In the genomic region with DNA sequence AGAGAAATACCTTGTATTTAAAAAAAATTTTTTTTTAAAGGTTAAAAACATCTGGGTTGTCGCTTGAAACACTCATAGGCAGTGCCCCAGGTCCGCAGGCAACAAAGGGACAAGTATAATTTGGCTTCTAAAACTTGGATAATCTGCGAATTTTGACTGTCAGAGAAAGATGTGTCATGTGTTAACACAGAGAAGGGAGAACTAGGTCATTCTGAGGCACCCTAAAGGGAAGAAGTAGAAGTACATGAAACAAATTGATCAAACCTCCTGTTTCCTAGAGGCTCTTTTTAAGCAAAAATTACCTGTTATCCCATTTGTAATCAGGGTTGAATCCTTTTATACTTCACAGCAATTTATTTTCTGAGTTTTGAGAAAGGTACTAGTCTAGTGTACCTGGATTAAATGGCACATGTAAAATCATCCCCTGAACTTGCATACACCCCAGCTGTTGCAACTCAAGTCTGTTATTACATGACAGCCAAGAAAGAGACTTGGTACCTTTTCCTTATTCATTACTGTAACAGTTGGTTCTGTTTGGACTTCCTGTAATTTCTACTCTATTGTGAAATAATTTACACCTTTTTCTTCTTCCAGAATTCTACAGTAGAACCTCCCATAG, we compare ENCODE assay signal across 10 cellular contexts. TPM values are rescaled to one million over a fixed set of nuclear protein-coding genes. Genes with fewer than 3 reads are reported as not detected.
DNase-seq lines count a peak whose midpoint lies in the region; ATAC-seq and TF ChIP-seq lines count a peak whose summit lies in the region.
"Had no signal": no experiment of that assay in that cellular context is flagged by ENCODE, and none has a peak within 500 bp of the region (broad histone marks: within the 10 kb centered on the region; RNA-seq: fewer than 3 reads in every experiment).

No MANE protein-coding gene starts in this region.

- peaks cover 4 to 31% (median 16%) of the 10 kb centered on the region in 12 donors for H3K4me1 ChIP-seq in heart left ventricle
- H3K4me1 ChIP-seq in esophagus squamous epithelium = peaks cover 18 to 51% (median 22%) of the 10 kb centered on the region in 3 donors

- H3K27me3 ChIP-seq in heart left ventricle = no peaks in the 10 kb centered on the region
- H3K27me3 ChIP-seq in esophagus squamous epithelium = no peaks in the 10 kb centered on the region

- H3K9me3 ChIP-seq in heart left ventricle = no peaks in the 10 kb centered on the region
- H3K9me3 ChIP-seq in SK-N-MC (ENCODE audit: low read depth, low read length) = peaks cover 5% of the 10 kb centered on the region; the same call in 1 of the 2 replicates
- H3K9me3 ChIP-seq in esophagus squamous epithelium = no peaks in the 10 kb centered on the region

- TF ChIP-seq POLR2A in heart left ventricle (IDR thresholded peaks at IDR 0.05) (no peak), esophagus squamous epithelium (IDR thresholded peaks at IDR 0.05) (no peak)

- H3K27ac ChIP-seq in heart left ventricle (peak overlapping the region in 8 of 12 donors; percentile 97 to 100 (median 98)), SK-N-MC (peak overlapping the region; percentile 67), esophagus squamous epithelium (peak overlapping the region; percentile 93 to 97 (median 95)), temporal lobe (ENCODE audit: low read depth, low read length) (peak overlapping the region; percentile 62)

- H3K9ac ChIP-seq in SK-N-MC (ENCODE audit: insufficient read length) = peak overlapping the region; percentile 96

- DNase-seq in heart left ventricle (no peak), Right ventricle myocardium superior (no peak), SK-N-MC (ENCODE audit: low read depth, low spot score) (no peak), esophagus squamous epithelium (lab: John Stamatoyannopoulos, UW) (no peak), sciatic nerve (ENCODE audit: low spot score) (no peak)
- DNase-seq: NCI-H2029; stimulated activated CD4-positive, alpha-beta T cell treated with anti-CD3 and anti-CD28 coated beads, Interleukin-12 subunit alpha, Interleukin-12 subunit beta, amount 100 ng/mL, for 4 hours had no signal

- peaks cover 0 to 12% (median 0%) of the 10 kb centered on the region in 9 donors for H3K36me3 ChIP-seq in heart left ventricle
- H3K36me3 ChIP-seq in SK-N-MC (ENCODE audit: insufficient read depth, low read length) = peaks cover 32% of the 10 kb centered on the region
- H3K36me3 ChIP-seq in esophagus squamous epithelium = no peaks in the 10 kb centered on the region

- 92 to 96% (median 94%) methylated on average over 3 of the region's 3 CpGs for WGBS in heart left ventricle, 4 donors
- 64 to 82% methylated on average over 3 of the region's 3 CpGs for WGBS in esophagus squamous epithelium, 2 donors

- TF ChIP-seq CTCF in heart left ventricle (IDR thresholded peaks at IDR 0.05) (no peak), esophagus squamous epithelium (IDR thresholded peaks at IDR 0.05) (peak in 1 of 6 experiments; percentile 25)

- peak overlapping the region in 3 of 12 donors; percentile 69 to 97 (median 80) for H3K4me3 ChIP-seq in heart left ventricle
- H3K4me3 ChIP-seq in SK-N-MC = peak overlapping the region; percentile 85
- peak overlapping the region in 1 of 4 donors; percentile 81 for H3K4me3 ChIP-seq in esophagus squamous epithelium

- intact Hi-C loops in heart left ventricle (cut with DNase I) (loop anchor here (2.0 to 10.0 kb wide), 14 partner anchors 47 to 527 kb away; a partner anchor contains a TSS), Right ventricle myocardium superior (cut with DNase I) (loop anchor here (5.0 to 10.0 kb wide), 2 partner anchors 50 to 207 kb away; a partner anchor contains a TSS), esophagus squamous epithelium (cut with DNase I) (loop anchor here (5.0 to 10.0 kb wide), 3 partner anchors 50 to 200 kb away; a partner anchor contains a TSS), sciatic nerve (cut with DNase I) (no loop called here)

- ATAC-seq in heart left ventricle (no peak), Right ventricle myocardium superior (ENCODE audit: poor library complexity) (no peak), HG03439 (IDR thresholded peaks at IDR 0.05; ENCODE audit: unreplicated experiment) (no peak), sciatic nerve (no peak), HG03565 (IDR thresholded peaks at IDR 0.05; ENCODE audit: unreplicated experiment) (no peak)

RNA-seq across cellular contexts. Expression of a gene that starts 1.7 kb away (rescaled TPM):
- total RNA-seq in heart left ventricle (10 to 100 TPM in 3 of 9 donors, 1 to 10 TPM in 6; 4.5 to 16.8 (median 7.8) TPM), Right ventricle myocardium superior (8.3 TPM), esophagus squamous epithelium (10 to 100 TPM in 3 of 4 donors, 1 to 10 TPM in 1; 9.9 to 28.1 (median 18.4) TPM), temporal lobe (6.1 TPM), sciatic nerve (14.6 TPM)
- polyA plus RNA-seq in heart left ventricle = 1 to 10 TPM; 4.5 to 9.7 TPM

RNA-seq across cellular contexts. Expression of a gene that starts 48.0 kb away (rescaled TPM):
- 10 to 100 TPM; 28.2 to 78.3 (median 53.9) TPM for total RNA-seq in heart left ventricle
- 10 to 100 TPM; 36.4 to 78.7 TPM for polyA plus RNA-seq in heart left ventricle
- total RNA-seq in Right ventricle myocardium superior = 34.3 TPM
- 100 to 1,000 TPM; 136 to 276 (median 179) TPM for total RNA-seq in esophagus squamous epithelium
- total RNA-seq in temporal lobe = 59.7 TPM
- 131 TPM for total RNA-seq in sciatic nerve
